Comparison of ENCODE assay signal across 8 cellular contexts in genomic region chr14:68937790-68938514, GRCh38. TPM values are rescaled to one million over a fixed set of nuclear protein-coding genes. Genes with fewer than 3 reads are reported as not detected.
A peak's percentile ranks its signal among the peaks of the same experiment; 100 is the strongest.
DNase-seq lines count a peak whose midpoint lies in the region; ATAC-seq and TF ChIP-seq lines count a peak whose summit lies in the region.

No MANE protein-coding gene starts in this region.

- intact Hi-C loops in Panc1 (cut with micrococcal nuclease; ENCODE audit: unreplicated experiment) = no loop called here

- no peak for DNase-seq in AG09309 (ENCODE audit: low read depth)
- no peak for DNase-seq in Panc1 (ENCODE audit: low read depth, low spot score)
- DNase-seq in endodermal cell = peak; percentile 84
- DNase-seq in myocyte (ENCODE audit: low read depth) = peak; percentile 76
- DNase-seq in SHP77 (lab: John Stamatoyannopoulos, UW) = no peak
- no peak for DNase-seq in NCI-H1930 (lab: John Stamatoyannopoulos, UW)
- DNase-seq in activated gamma-delta T cell (lab: John Stamatoyannopoulos, UW) = no peak

- H3K27me3 ChIP-seq in Panc1 (ENCODE audit: control insufficient read depth, insufficient read depth, low read length) (no peaks in the 10 kb centered on the region), endodermal cell (ENCODE audit: control insufficient read depth, insufficient read depth, low read length, poor library complexity, severe bottlenecking) (no peaks in the 10 kb centered on the region)

- peak; percentile 34; the same call in 1 of the 2 replicates for ATAC-seq in Panc1
- ATAC-seq in HG02759 (IDR thresholded peaks at IDR 0.05; ENCODE audit: unreplicated experiment) = no peak

- 77 to 78% methylated on average over 3 to 8 of the region's 8 CpGs for WGBS in endodermal cell (ENCODE audit: insufficient coverage in 1 of 2, insufficient read length in 1 of 2), 2 experiments

- peak overlapping the region; percentile 95 for H3K27ac Mint-ChIP-seq in endodermal cell

- H3K9me3 ChIP-seq in Panc1 (ENCODE audit: control insufficient read depth, insufficient read depth, low read depth, low read length) = no peaks in the 10 kb centered on the region
- H3K9me3 ChIP-seq in endodermal cell (ENCODE audit: control insufficient read depth, low read length) = no peaks in the 10 kb centered on the region

- POLR2A ChIA-PET in Panc1 (lab: Charles Lee) = no interaction called here

- H3K36me3 Mint-ChIP-seq in endodermal cell (ENCODE audit: low read depth) = peaks cover 4% of the 10 kb centered on the region

- H3K36me3 ChIP-seq in Panc1 (ENCODE audit: control insufficient read depth, insufficient read depth, low read length) = no peaks in the 10 kb centered on the region
- H3K36me3 ChIP-seq in endodermal cell (ENCODE audit: control insufficient read depth, insufficient read depth, low read length) = peaks cover 38% of the 10 kb centered on the region

- H3K27ac ChIP-seq in Panc1 (ENCODE audit: low read length) (0 out of 2 replicates have a peak overlapping the region, but pooled peaks have one; percentile 17), endodermal cell (ENCODE audit: low read depth, low read length) (no peak overlapping the region)

- no peaks in the 10 kb centered on the region for H3K9me3 Mint-ChIP-seq in endodermal cell

- no peak overlapping the region for H3K9ac ChIP-seq in endodermal cell (ENCODE audit: extremely low read depth, low read length, poor library complexity, severe bottlenecking)

- CTCF ChIA-PET in Panc1 (lab: Charles Lee) = no interaction called here

- BruUV-seq in Panc1 (replicated peaks; lab: Mats Ljungman, UMichigan) = no TSS peak

- no peaks in the 10 kb centered on the region for H3K27me3 Mint-ChIP-seq in endodermal cell (ENCODE audit: insufficient read depth)

- H3K4me1 ChIP-seq in Panc1 (ENCODE audit: control insufficient read depth, insufficient read depth, low read length) = peaks cover 61% of the 10 kb centered on the region
- peaks cover 40% of the 10 kb centered on the region for H3K4me1 ChIP-seq in endodermal cell (ENCODE audit: control insufficient read depth, insufficient read depth, low read length)

- TF ChIP-seq CTCF in AG09309 (IDR thresholded peaks at IDR 0.05; ENCODE audit: control insufficient read depth, insufficient read depth, low read depth, low read length, missing control alignments) (peak; percentile 23), Panc1 (IDR thresholded peaks at IDR 0.05) (no peak; the same call in none of the 2 replicates), endodermal cell (conservative IDR thresholded peaks at IDR 0.05) (peak; percentile 75)

- peaks cover 70% of the 10 kb centered on the region for H3K4me1 Mint-ChIP-seq in endodermal cell

- no peak overlapping the region for H3K4me3 Mint-ChIP-seq in endodermal cell

- in situ Hi-C loops in Panc1 (cut with HindIII; ENCODE audit: low pct_unique_long_range_greater_than_20kb, low sequenced_read_pairs) = no loop called here

- H3K4me3 ChIP-seq in AG09309 (ENCODE audit: control insufficient read depth, low read depth, low read length) (no peak overlapping the region), Panc1 (ENCODE audit: low read depth in 2 of 2, low read length in 2 of 2) (no peak overlapping the region), endodermal cell (ENCODE audit: low read length) (no peak overlapping the region)

RNA-seq across cellular contexts. Expression of gene ACTN1, which starts 41.1 kb away (rescaled TPM):
- total RNA-seq in Panc1 (2021; ENCODE audit: unreplicated experiment) (212 TPM), endodermal cell (100 to 1,000 TPM; 190 to 275 TPM), myocyte (171 and 188 TPM in 2 replicates)
- 336 TPM for polyA plus RNA-seq in Panc1 (2012; ENCODE audit: insufficient read length)
- 115 TPM for polyA plus RNA-seq in endodermal cell (2013, experiment 1 of 2)
- 126 TPM for polyA plus RNA-seq in endodermal cell (2013, experiment 2 of 2)
- 773 TPM for polyA plus RNA-seq in myocyte (2012)

Comparison
In these comparisons a context has a peak if more than half of its experiments do, and no peak if none do; other contexts are left out.
1. DNase-seq: peak in endodermal cell (single experiment) and myocyte (single experiment); none in AG09309 (single experiment), Panc1 (single experiment), SHP77 (0 of 2), NCI-H1930 (0 of 2) and activated gamma-delta T cell (single experiment).